Comparison of ENCODE assay signal across 1 cellular context in genomic region chr9:130535818-130536521, GRCh38.
TF ChIP-seq lines count a peak whose summit lies in the region.

No MANE protein-coding gene starts in this region.

TF ChIP-seq in HepG2, 621 proteins besides CTCF, POLR2A, EP300 and RAD21 (continued from another document):
- TF ChIP-seq DZIP1 (CRISPR knock-in tag; IDR thresholded peaks at IDR 0.05): 0 out of 2 replicates have a peak, but pooled peaks have one; percentile 23
- TF ChIP-seq HMGA1 (CRISPR knock-in tag; conservative IDR thresholded peaks at IDR 0.05): no peak
- 0 out of 2 replicates have a peak, but pooled peaks have one; percentile 38 for TF ChIP-seq ZNF512B (CRISPR knock-in tag; IDR thresholded peaks at IDR 0.05; ENCODE audit: borderline replicate concordance)
- peak; percentile 26; the same call in 1 of the 2 replicates for TF ChIP-seq HDAC2 (CRISPR knock-in tag; IDR thresholded peaks at IDR 0.05)
- TF ChIP-seq ARNT (IDR thresholded peaks at IDR 0.05): no peak
- TF ChIP-seq MAX (IDR thresholded peaks at IDR 0.05): peak; percentile 49; the same call in 1 of the 2 replicates
- TF ChIP-seq ZBTB49 (CRISPR knock-in tag; IDR thresholded peaks at IDR 0.05; ENCODE audit: borderline replicate concordance): no peak
